In the genomic region with DNA sequence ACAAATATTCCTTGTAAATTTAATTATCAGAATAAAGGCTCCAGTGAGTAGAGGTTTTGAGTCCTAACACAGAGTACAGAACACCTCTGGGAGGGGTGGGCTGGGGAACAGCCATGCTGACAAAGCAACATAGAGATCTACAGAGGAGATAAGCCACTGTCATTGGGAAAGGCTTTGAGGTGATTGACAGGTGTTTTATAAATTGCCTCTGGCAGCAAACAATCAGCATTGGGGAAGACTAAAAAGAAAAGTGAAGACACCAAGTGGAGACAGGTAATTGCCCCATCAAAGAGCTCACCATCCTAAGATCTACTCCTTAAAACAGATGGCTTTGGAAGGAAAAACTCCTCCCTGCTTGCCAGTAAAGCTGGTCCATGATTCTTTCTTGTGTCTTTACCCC, we compare ENCODE assay signal across 17 cellular contexts.
DNase-seq lines count a peak whose midpoint lies in the region; ATAC-seq, FAIRE-seq and TF ChIP-seq lines count a peak whose summit lies in the region.
"Had no signal": no experiment of that assay in that cellular context is flagged by ENCODE, and none has a peak within 500 bp of the region (broad histone marks: within the 10 kb centered on the region; RNA-seq: fewer than 3 reads in every experiment).

No MANE protein-coding gene starts in this region.

- H3K9me2 ChIP-seq in DOHH2 (replicated peaks; ENCODE audit: control insufficient read depth, low read length) (no peaks in the 10 kb centered on the region), Karpas-422 (replicated peaks; ENCODE audit: insufficient read depth, low read length) (no peaks in the 10 kb centered on the region)

- H3K9ac ChIP-seq in Karpas-422 (ENCODE audit: low read length), result no peak overlapping the region
- H3K9ac ChIP-seq in mesendoderm (ENCODE audit: low read length), result no peak overlapping the region

- peak overlapping the region; percentile 10; the same call in 1 of the 3 replicates for H3K4me2 ChIP-seq in A549
- H3K4me2 ChIP-seq in DOHH2 (ENCODE audit: low read length), result peak overlapping the region; percentile 26
- H3K4me2 ChIP-seq in Karpas-422 (ENCODE audit: low read depth, low read length, poor library complexity, severe bottlenecking), result peak overlapping the region; percentile 36
- no peak overlapping the region for H3K4me2 ChIP-seq in mesendoderm (ENCODE audit: low read length)

- no peak overlapping the region for H3K56ac ChIP-seq in mesendoderm (ENCODE audit: low read length)

- H3K9me3 ChIP-seq in A549, result peaks cover 2% of the 10 kb centered on the region; the same call in 1 of the 3 replicates
- H3K9me3 ChIP-seq in DOHH2 (ENCODE audit: control insufficient read depth, insufficient read depth, low read length), result peaks cover 13% of the 10 kb centered on the region
- no peaks in the 10 kb centered on the region for H3K9me3 ChIP-seq in Karpas-422 (ENCODE audit: low read length)
- H3K9me3 ChIP-seq: Caco-2 had no signal

- H3K79me2 ChIP-seq in DOHH2 (ENCODE audit: control insufficient read depth, low read length) (no peaks in the 10 kb centered on the region), Karpas-422 (ENCODE audit: low read length) (no peaks in the 10 kb centered on the region), mesendoderm (ENCODE audit: control insufficient read depth, insufficient read depth, low read length) (no peaks in the 10 kb centered on the region)

- DNase-seq in A549 (ENCODE audit: low read depth in 1 of 2, low spot score in 1 of 2), result no peak
- no peak for DNase-seq in Karpas-422
- peak; percentile 20 for DNase-seq in mesendoderm
- no peak for DNase-seq in NCI-H146 treated with DMSO at 0.1 percent for 48 hours (lab: John Stamatoyannopoulos, UW; ENCODE audit: unreplicated experiment)
- no peak for DNase-seq in activated CD4-positive, alpha-beta T cell treated with anti-CD3 and anti-CD28 coated beads for 48 hours
- no peak for DNase-seq in activated CD8-positive, alpha-beta memory T cell treated with anti-CD3 and anti-CD28 coated beads for 24 hours
- DNase-seq: AML-193; Caco-2; CD4-positive, alpha-beta T cell; GF-D8; GOT3; H7 had no signal

- no peak overlapping the region for H4K5ac ChIP-seq in mesendoderm (ENCODE audit: low read length)

- H2BK15ac ChIP-seq in mesendoderm (replicated peaks; ENCODE audit: low read depth), result no peak overlapping the region

- H2BK120ac ChIP-seq in mesendoderm (ENCODE audit: low read depth, low read length), result no peak overlapping the region

- no peak overlapping the region for H3K23ac ChIP-seq in mesendoderm (ENCODE audit: low read length)

- H3K27me3 ChIP-seq in DOHH2 (ENCODE audit: control insufficient read depth, low read length) (no peaks in the 10 kb centered on the region), Karpas-422 (ENCODE audit: low read length) (no peaks in the 10 kb centered on the region), mesendoderm (ENCODE audit: insufficient read depth, low read length, poor library complexity) (no peaks in the 10 kb centered on the region)

- H3K4me1 ChIP-seq in A549 (peaks cover 9% of the 10 kb centered on the region; the same call in 2 of the 3 replicates), DOHH2 (ENCODE audit: control insufficient read depth, low read length) (peaks cover 61% of the 10 kb centered on the region), Karpas-422 (ENCODE audit: low read length) (peaks cover 41% of the 10 kb centered on the region), mesendoderm (ENCODE audit: control insufficient read depth, low read depth, low read length) (peaks cover 5% of the 10 kb centered on the region)
- H3K4me1 ChIP-seq: Caco-2 had no signal

- H3K4ac ChIP-seq in mesendoderm (ENCODE audit: low read depth, low read length), result no peak overlapping the region

- TF ChIP-seq RAD21 in A549 (conservative IDR thresholded peaks at IDR 0.05 in 1 of 2, IDR thresholded peaks at IDR 0.05 in 1 of 2), result no peak

- no peak overlapping the region for H2AK5ac ChIP-seq in mesendoderm (ENCODE audit: low read length)

- H2AFZ ChIP-seq in Karpas-422 (ENCODE audit: low read length), result no peak overlapping the region

- H3K27ac ChIP-seq in A549 (no peak overlapping the region), DOHH2 (ENCODE audit: low read depth, low read length) (no peak overlapping the region), Karpas-422 (ENCODE audit: low read length) (no peak overlapping the region), mesendoderm (ENCODE audit: low read depth, low read length) (no peak overlapping the region)
- H3K27ac ChIP-seq: C4-2B had no signal

- TF ChIP-seq CTCF in A549 (IDR thresholded peaks at IDR 0.05) (no peak), DOHH2 (IDR thresholded peaks at IDR 0.05; ENCODE audit: low read depth, low read length, poor library complexity, severe bottlenecking) (no peak)

- TF ChIP-seq EP300 in A549 (IDR thresholded peaks at IDR 0.05), result no peak

- H3K18ac ChIP-seq in mesendoderm (ENCODE audit: low read length), result no peak overlapping the region

- FAIRE-seq in A549 (lab: Jason Lieb, UNC), result no peak
- FAIRE-seq: A204.1, D721Med had no signal

- H3K36me3 ChIP-seq in DOHH2 (ENCODE audit: control insufficient read depth, low read length), result peaks cover 14% of the 10 kb centered on the region
- H3K36me3 ChIP-seq in Karpas-422 (ENCODE audit: insufficient read depth, low read length), result no peaks in the 10 kb centered on the region
- no peaks in the 10 kb centered on the region for H3K36me3 ChIP-seq in mesendoderm (ENCODE audit: control insufficient read depth, insufficient read depth, low read length)

- H4K20me1 ChIP-seq in DOHH2 (ENCODE audit: control insufficient read depth, insufficient read depth, low read depth, low read length) (no peaks in the 10 kb centered on the region), Karpas-422 (ENCODE audit: insufficient read depth, low read depth, low read length) (no peaks in the 10 kb centered on the region)

- no peak for TF ChIP-seq POLR2A in A549 (IDR thresholded peaks at IDR 0.05; ENCODE audit: low read length)

- no peak overlapping the region for H2BK5ac ChIP-seq in mesendoderm (ENCODE audit: low read length)

- peaks cover 18% of the 10 kb centered on the region for H3F3A ChIP-seq in DOHH2 (ENCODE audit: control insufficient read depth, insufficient read depth)

- no peak for ATAC-seq in A549
- ATAC-seq: HCT116 had no signal

- POLR2A ChIA-PET in A549 (lab: Yijun Ruan, JAX), result no interaction called here

- CTCF ChIA-PET in A549 (lab: Yijun Ruan, JAX), result no interaction called here

- H3K79me1 ChIP-seq in mesendoderm (ENCODE audit: low read length), result no peaks in the 10 kb centered on the region

- H3K4me3 ChIP-seq in A549, result no peak overlapping the region
- 0 out of 2 replicates have a peak overlapping the region, but pooled peaks have one; percentile 5 for H3K4me3 ChIP-seq in DOHH2 (ENCODE audit: low read length)
- no peak overlapping the region for H3K4me3 ChIP-seq in Karpas-422 (ENCODE audit: low read length)
- no peak overlapping the region for H3K4me3 ChIP-seq in mesendoderm (ENCODE audit: low read length)

- H4K8ac ChIP-seq in mesendoderm (ENCODE audit: low read depth, low read length), result no peak overlapping the region

TF ChIP-seq in A549, 52 proteins besides CTCF, POLR2A, EP300 and RAD21:
- TF ChIP-seq JUN (IDR thresholded peaks at IDR 0.05) (no peak), USF2 (IDR thresholded peaks at IDR 0.05) (no peak), CBX8 (IDR thresholded peaks at IDR 0.05) (no peak), FOSL2 (IDR thresholded peaks at IDR 0.05) (no peak), FOSL2 (CRISPR knock-in tag; IDR thresholded peaks at IDR 0.05) (no peak), BHLHE40 (IDR thresholded peaks at IDR 0.05; ENCODE audit: low read depth, low read length) (no peak), ATOH8 (CRISPR knock-in tag; IDR thresholded peaks at IDR 0.05; ENCODE audit: low read depth) (no peak), HOXA7 (CRISPR knock-in tag; IDR thresholded peaks at IDR 0.05) (no peak), ESRRA (IDR thresholded peaks at IDR 0.05; ENCODE audit: borderline replicate concordance, low read length) (no peak), RCOR1 (IDR thresholded peaks at IDR 0.05; ENCODE audit: low read depth, low read length) (no peak)
- TF ChIP-seq, protein P1, sequence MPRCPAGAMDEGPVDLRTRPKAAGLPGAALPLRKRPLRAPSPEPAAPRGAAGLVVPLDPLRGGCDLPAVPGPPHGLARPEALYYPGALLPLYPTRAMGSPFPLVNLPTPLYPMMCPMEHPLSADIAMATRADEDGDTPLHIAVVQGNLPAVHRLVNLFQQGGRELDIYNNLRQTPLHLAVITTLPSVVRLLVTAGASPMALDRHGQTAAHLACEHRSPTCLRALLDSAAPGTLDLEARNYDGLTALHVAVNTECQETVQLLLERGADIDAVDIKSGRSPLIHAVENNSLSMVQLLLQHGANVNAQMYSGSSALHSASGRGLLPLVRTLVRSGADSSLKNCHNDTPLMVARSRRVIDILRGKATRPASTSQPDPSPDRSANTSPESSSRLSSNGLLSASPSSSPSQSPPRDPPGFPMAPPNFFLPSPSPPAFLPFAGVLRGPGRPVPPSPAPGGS (IDR thresholded peaks at IDR 0.05), result no peak
